3 cellular contexts compared by ENCODE assay signal in the genomic region with DNA sequence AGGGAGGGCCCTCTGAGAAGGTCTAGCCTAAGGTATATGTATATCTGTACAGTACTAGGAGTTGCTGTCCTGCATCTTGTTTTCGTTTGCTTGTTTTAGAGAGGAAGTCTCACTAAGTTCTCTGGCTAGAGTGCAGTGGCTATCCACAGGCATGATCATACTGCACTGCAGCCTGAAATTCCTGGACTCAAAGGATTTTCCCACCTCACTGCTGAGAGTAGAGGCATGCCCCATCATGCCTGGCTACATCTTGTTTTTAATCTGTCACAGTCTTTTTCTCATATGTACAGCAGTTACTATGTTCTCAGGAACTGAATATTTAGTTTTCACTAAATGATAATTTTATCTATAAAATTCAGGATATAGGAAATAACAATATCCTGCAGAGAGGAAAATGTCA.
TF ChIP-seq lines count a peak whose summit lies in the region.

No MANE protein-coding gene starts in this region.

TF ChIP-seq in WTC11, 78 proteins besides CTCF, POLR2A, EP300 and RAD21 (continues in another document):
- TF ChIP-seq, protein P1, sequence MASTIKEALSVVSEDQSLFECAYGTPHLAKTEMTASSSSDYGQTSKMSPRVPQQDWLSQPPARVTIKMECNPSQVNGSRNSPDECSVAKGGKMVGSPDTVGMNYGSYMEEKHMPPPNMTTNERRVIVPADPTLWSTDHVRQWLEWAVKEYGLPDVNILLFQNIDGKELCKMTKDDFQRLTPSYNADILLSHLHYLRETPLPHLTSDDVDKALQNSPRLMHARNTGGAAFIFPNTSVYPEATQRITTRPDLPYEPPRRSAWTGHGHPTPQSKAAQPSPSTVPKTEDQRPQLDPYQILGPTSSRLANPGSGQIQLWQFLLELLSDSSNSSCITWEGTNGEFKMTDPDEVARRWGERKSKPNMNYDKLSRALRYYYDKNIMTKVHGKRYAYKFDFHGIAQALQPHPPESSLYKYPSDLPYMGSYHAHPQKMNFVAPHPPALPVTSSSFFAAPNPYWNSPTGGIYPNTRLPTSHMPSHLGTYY (CRISPR knock-in tag; IDR thresholded peaks at IDR 0.05), result no peak
- TF ChIP-seq, protein P2, sequence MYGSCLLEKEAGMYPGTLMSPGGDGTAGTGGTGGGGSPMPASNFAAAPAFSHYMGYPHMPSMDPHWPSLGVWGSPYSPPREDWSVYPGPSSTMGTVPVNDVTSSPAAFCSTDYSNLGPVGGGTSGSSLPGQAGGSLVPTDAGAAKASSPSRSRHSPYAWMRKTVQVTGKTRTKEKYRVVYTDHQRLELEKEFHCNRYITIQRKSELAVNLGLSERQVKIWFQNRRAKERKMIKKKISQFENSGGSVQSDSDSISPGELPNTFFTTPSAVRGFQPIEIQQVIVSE (CRISPR knock-in tag; IDR thresholded peaks at IDR 0.05; ENCODE audit: borderline replicate concordance), result no peak
- TF ChIP-seq GRHL2 (CRISPR knock-in tag; IDR thresholded peaks at IDR 0.05; ENCODE audit: insufficient replicate concordance, severe bottlenecking), result no peak
- TF ChIP-seq, protein P3, sequence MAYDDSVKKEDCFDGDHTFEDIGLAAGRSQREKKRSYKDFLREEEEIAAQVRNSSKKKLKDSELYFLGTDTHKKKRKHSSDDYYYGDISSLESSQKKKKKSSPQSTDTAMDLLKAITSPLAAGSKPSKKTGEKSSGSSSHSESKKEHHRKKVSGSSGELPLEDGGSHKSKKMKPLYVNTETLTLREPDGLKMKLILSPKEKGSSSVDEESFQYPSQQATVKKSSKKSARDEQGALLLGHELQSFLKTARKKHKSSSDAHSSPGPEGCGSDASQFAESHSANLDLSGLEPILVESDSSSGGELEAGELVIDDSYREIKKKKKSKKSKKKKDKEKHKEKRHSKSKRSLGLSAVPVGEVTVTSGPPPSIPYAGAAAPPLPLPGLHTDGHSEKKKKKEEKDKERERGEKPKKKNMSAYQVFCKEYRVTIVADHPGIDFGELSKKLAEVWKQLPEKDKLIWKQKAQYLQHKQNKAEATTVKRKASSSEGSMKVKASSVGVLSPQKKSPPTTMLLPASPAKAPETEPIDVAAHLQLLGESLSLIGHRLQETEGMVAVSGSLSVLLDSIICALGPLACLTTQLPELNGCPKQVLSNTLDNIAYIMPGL (CRISPR knock-in tag; IDR thresholded peaks at IDR 0.05), result no peak
- TF ChIP-seq ZNF416 (CRISPR knock-in tag; IDR thresholded peaks at IDR 0.05), result no peak
- TF ChIP-seq IRF2 (CRISPR knock-in tag; IDR thresholded peaks at IDR 0.05; ENCODE audit: borderline replicate concordance, low read depth), result no peak
- TF ChIP-seq MYBL2 (CRISPR knock-in tag; IDR thresholded peaks at IDR 0.05), result no peak
- TF ChIP-seq, protein P4, sequence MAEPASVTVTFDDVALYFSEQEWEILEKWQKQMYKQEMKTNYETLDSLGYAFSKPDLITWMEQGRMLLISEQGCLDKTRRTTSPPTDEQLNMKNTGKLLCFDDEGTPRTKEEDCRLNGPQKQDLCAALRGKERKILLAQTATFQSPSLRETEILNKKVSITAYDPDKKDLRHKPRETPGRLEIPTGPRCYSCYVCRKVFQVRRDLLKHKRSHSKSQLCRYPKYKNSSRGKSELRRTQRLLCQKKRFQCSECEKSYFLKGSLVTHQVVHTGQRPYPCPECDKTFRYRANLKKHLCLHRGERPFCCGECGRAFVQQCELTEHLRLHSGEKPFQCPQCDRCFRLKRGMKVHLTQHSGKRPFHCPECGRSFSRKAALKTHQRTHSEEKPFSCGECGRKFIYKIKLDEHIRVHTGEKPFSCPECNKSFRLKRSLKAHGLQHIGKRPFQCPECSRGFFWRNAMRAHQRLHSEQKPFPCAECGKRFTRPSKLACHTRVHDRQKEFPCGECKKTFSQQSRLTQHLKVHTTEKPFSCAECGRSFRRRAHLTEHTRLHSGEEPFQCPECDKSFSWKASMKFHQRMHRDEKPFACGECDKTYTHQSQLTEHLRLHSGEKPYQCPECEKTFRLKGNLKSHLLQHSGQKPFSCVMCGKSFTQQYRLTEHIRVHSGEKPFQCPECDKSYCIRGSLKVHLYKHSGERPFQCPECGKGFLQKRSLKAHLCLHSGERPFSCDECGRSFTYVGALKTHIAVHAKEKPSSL (CRISPR knock-in tag; conservative IDR thresholded peaks at IDR 0.05), result no peak
- TF ChIP-seq, protein P5, sequence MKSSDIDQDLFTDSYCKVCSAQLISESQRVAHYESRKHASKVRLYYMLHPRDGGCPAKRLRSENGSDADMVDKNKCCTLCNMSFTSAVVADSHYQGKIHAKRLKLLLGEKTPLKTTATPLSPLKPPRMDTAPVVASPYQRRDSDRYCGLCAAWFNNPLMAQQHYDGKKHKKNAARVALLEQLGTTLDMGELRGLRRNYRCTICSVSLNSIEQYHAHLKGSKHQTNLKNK (CRISPR knock-in tag; IDR thresholded peaks at IDR 0.05), result no peak
- no peak for TF ChIP-seq HMGA2 (CRISPR knock-in tag; IDR thresholded peaks at IDR 0.05)

TF ChIP-seq in endothelial cell of umbilical vein, 7 proteins besides CTCF, POLR2A, EP300 and RAD21 (continued from another document):
- TF ChIP-seq EZH2 (IDR thresholded peaks at IDR 0.05; ENCODE audit: borderline replicate concordance, low read depth, low read length, severe bottlenecking), result no peak
- TF ChIP-seq, protein P6, sequence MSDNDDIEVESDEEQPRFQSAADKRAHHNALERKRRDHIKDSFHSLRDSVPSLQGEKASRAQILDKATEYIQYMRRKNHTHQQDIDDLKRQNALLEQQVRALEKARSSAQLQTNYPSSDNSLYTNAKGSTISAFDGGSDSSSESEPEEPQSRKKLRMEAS (IDR thresholded peaks at IDR 0.05; ENCODE audit: insufficient read depth, insufficient read length), result no peak
- no peak for TF ChIP-seq GATA2 (IDR thresholded peaks at IDR 0.05; ENCODE audit: insufficient read depth, insufficient read length, low read depth, low read length)
- TF ChIP-seq FOS (IDR thresholded peaks at IDR 0.05; ENCODE audit: borderline replicate concordance, insufficient read depth, low read length), result no peak
- no peak for TF ChIP-seq POLR2AphosphoS5 (IDR thresholded peaks at IDR 0.05; ENCODE audit: insufficient read depth, low read depth, low read length)
- no peak for TF ChIP-seq JUN (IDR thresholded peaks at IDR 0.05; ENCODE audit: borderline replicate concordance, insufficient read depth, insufficient read length, low read depth)
TF ChIP-seq in endothelial cell of umbilical vein: peak in this region for 0.

TF ChIP-seq in GM23338, 12 proteins besides CTCF, POLR2A, EP300 and RAD21 (continued from another document):
- no peak for TF ChIP-seq NANOG (IDR thresholded peaks at IDR 0.05; ENCODE audit: borderline replicate concordance)
- TF ChIP-seq, protein P7, sequence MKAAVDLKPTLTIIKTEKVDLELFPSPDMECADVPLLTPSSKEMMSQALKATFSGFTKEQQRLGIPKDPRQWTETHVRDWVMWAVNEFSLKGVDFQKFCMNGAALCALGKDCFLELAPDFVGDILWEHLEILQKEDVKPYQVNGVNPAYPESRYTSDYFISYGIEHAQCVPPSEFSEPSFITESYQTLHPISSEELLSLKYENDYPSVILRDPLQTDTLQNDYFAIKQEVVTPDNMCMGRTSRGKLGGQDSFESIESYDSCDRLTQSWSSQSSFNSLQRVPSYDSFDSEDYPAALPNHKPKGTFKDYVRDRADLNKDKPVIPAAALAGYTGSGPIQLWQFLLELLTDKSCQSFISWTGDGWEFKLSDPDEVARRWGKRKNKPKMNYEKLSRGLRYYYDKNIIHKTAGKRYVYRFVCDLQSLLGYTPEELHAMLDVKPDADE (IDR thresholded peaks at IDR 0.05), result no peak
- no peak for TF ChIP-seq POLR2AphosphoS5 (IDR thresholded peaks at IDR 0.05; ENCODE audit: low read depth)
- TF ChIP-seq, protein P8, sequence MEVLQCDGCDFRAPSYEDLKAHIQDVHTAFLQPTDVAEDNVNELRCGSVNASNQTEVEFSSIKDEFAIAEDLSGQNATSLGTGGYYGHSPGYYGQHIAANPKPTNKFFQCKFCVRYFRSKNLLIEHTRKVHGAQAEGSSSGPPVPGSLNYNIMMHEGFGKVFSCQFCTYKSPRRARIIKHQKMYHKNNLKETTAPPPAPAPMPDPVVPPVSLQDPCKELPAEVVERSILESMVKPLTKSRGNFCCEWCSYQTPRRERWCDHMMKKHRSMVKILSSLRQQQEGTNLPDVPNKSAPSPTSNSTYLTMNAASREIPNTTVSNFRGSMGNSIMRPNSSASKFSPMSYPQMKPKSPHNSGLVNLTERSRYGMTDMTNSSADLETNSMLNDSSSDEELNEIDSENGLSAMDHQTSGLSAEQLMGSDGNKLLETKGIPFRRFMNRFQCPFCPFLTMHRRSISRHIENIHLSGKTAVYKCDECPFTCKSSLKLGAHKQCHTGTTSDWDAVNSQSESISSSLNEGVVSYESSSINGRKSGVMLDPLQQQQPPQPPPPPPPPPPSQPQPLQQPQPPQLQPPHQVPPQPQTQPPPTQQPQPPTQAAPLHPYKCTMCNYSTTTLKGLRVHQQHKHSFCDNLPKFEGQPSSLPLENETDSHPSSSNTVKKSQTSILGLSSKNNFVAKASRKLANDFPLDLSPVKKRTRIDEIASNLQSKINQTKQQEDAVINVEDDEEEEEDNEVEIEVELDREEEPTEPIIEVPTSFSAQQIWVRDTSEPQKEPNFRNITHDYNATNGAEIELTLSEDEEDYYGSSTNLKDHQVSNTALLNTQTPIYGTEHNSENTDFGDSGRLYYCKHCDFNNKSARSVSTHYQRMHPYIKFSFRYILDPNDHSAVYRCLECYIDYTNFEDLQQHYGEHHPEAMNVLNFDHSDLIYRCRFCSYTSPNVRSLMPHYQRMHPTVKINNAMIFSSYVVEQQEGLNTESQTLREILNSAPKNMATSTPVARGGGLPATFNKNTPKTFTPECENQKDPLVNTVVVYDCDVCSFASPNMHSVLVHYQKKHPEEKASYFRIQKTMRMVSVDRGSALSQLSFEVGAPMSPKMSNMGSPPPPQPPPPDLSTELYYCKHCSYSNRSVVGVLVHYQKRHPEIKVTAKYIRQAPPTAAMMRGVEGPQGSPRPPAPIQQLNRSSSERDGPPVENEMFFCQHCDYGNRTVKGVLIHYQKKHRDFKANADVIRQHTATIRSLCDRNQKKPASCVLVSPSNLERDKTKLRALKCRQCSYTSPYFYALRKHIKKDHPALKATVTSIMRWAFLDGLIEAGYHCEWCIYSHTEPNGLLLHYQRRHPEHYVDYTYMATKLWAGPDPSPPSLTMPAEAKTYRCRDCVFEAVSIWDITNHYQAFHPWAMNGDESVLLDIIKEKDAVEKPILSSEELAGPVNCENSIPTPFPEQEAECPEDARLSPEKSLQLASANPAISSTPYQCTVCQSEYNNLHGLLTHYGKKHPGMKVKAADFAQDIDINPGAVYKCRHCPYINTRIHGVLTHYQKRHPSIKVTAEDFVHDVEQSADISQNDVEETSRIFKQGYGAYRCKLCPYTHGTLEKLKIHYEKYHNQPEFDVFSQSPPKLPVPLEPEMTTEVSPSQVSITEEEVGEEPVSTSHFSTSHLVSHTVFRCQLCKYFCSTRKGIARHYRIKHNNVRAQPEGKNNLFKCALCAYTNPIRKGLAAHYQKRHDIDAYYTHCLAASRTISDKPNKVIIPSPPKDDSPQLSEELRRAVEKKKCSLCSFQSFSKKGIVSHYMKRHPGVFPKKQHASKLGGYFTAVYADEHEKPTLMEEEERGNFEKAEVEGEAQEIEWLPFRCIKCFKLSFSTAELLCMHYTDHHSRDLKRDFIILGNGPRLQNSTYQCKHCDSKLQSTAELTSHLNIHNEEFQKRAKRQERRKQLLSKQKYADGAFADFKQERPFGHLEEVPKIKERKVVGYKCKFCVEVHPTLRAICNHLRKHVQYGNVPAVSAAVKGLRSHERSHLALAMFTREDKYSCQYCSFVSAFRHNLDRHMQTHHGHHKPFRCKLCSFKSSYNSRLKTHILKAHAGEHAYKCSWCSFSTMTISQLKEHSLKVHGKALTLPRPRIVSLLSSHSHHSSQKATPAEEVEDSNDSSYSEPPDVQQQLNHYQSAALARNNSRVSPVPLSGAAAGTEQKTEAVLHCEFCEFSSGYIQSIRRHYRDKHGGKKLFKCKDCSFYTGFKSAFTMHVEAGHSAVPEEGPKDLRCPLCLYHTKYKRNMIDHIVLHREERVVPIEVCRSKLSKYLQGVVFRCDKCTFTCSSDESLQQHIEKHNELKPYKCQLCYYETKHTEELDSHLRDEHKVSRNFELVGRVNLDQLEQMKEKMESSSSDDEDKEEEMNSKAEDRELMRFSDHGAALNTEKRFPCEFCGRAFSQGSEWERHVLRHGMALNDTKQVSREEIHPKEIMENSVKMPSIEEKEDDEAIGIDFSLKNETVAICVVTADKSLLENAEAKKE (CRISPR knock-in tag; IDR thresholded peaks at IDR 0.05), result no peak
- TF ChIP-seq, protein P9, sequence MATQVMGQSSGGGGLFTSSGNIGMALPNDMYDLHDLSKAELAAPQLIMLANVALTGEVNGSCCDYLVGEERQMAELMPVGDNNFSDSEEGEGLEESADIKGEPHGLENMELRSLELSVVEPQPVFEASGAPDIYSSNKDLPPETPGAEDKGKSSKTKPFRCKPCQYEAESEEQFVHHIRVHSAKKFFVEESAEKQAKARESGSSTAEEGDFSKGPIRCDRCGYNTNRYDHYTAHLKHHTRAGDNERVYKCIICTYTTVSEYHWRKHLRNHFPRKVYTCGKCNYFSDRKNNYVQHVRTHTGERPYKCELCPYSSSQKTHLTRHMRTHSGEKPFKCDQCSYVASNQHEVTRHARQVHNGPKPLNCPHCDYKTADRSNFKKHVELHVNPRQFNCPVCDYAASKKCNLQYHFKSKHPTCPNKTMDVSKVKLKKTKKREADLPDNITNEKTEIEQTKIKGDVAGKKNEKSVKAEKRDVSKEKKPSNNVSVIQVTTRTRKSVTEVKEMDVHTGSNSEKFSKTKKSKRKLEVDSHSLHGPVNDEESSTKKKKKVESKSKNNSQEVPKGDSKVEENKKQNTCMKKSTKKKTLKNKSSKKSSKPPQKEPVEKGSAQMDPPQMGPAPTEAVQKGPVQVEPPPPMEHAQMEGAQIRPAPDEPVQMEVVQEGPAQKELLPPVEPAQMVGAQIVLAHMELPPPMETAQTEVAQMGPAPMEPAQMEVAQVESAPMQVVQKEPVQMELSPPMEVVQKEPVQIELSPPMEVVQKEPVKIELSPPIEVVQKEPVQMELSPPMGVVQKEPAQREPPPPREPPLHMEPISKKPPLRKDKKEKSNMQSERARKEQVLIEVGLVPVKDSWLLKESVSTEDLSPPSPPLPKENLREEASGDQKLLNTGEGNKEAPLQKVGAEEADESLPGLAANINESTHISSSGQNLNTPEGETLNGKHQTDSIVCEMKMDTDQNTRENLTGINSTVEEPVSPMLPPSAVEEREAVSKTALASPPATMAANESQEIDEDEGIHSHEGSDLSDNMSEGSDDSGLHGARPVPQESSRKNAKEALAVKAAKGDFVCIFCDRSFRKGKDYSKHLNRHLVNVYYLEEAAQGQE (IDR thresholded peaks at IDR 0.05; ENCODE audit: unreplicated experiment), result no peak
- no peak for TF ChIP-seq STAT1 (IDR thresholded peaks at IDR 0.05; ENCODE audit: unreplicated experiment)
